ENCODE assay signal across 11 cellular contexts in the genomic region with DNA sequence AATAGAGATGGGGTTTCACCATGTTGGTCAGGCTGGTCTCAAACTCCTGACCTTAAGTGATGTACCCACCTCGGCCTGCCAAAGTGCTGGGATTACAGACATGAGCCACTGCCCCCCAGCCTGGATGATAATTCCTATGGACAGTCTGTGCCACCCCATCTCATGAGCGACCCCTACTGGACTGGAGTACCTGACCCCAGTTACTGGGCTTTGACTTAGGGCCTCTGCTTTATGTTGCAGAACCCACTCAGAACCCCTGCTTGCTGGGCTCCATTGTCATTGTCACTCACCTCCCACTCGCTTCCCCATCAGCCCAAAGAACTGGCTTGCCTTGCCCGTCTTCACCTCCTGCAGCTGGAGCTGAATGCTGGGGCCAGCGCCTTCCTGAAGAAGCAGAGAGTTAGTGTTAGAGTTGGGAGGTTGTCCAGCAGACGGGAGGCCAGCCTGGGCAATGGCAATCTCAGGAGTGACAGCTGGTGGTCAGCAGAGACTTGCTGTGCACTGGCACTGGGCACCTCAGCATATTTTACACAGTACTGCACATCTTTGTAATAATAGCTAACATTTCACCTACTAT. TPM values are rescaled to one million over a fixed set of nuclear protein-coding genes. Genes with fewer than 3 reads are reported as not detected.
DNase-seq lines count a peak whose midpoint lies in the region; ATAC-seq and TF ChIP-seq lines count a peak whose summit lies in the region.
"Had no signal": no experiment of that assay in that cellular context is flagged by ENCODE, and none has a peak within 500 bp of the region (broad histone marks: within the 10 kb centered on the region; RNA-seq: fewer than 3 reads in every experiment).

No MANE protein-coding gene starts in this region.

- no peak overlapping the region for H3K4me3 ChIP-seq in Loucy (ENCODE audit: low read length, poor library complexity, severe bottlenecking)
- H3K4me3 ChIP-seq in mammary epithelial cell (replicated peaks in 1 of 3; ENCODE audit: insufficient read depth in 1 of 3, low read depth in 2 of 3, low read length in 3 of 3), result no peak overlapping the region
- no peak overlapping the region for H3K4me3 ChIP-seq in parathyroid adenoma (ENCODE audit: low read depth, low read length)
- no peak overlapping the region for H3K4me3 ChIP-seq in dorsolateral prefrontal cortex
- H3K4me3 ChIP-seq: pancreas had no signal

- H3K9me3 ChIP-seq in Loucy (ENCODE audit: insufficient read depth, low read depth, low read length), result no peaks in the 10 kb centered on the region
- H3K9me3 ChIP-seq in mammary epithelial cell (replicated peaks; ENCODE audit: insufficient read depth, low read length), result no peaks in the 10 kb centered on the region
- no peaks in the 10 kb centered on the region for H3K9me3 ChIP-seq in parathyroid adenoma (ENCODE audit: control insufficient read depth, low read length)
- H3K9me3 ChIP-seq: pancreas had no signal

- intact Hi-C loops in mammary epithelial cell (cut with micrococcal nuclease) (no loop called here), dorsolateral prefrontal cortex (cut with DNase I) (no loop called here)

- H3K9me2 ChIP-seq in Loucy (replicated peaks; ENCODE audit: low read depth, low read length), result no peaks in the 10 kb centered on the region

- CTCF ChIA-PET in mammary epithelial cell (lab: Charles Lee; ENCODE audit: low non-redundant PET), result no interaction called here

- H3K9ac ChIP-seq in Loucy (ENCODE audit: low read depth, low read length, poor library complexity, severe bottlenecking), result no peak overlapping the region
- H3K9ac ChIP-seq in mammary epithelial cell (ENCODE audit: insufficient read depth, low read length), result no peak overlapping the region
- H3K9ac ChIP-seq in parathyroid adenoma, result no peak overlapping the region

- ATAC-seq in GM21529 (IDR thresholded peaks at IDR 0.05; ENCODE audit: unreplicated experiment), result no peak

- peak; percentile 39 for DNase-seq in activated CD4-positive, alpha-beta T cell treated with anti-CD3 and anti-CD28 coated beads for 48 hours
- no peak for DNase-seq in activated CD4-positive, alpha-beta T cell treated with anti-CD3 and anti-CD28 coated beads for 1 hour
- no peak for DNase-seq in mammary epithelial cell
- no peak for DNase-seq in dorsolateral prefrontal cortex
- no peak for DNase-seq in amygdala (lab: John Stamatoyannopoulos, UW)
- DNase-seq: activated CD8-positive, alpha-beta memory T cell treated with anti-CD3 and anti-CD28 coated beads for 24 hours; NCI-H2081; pancreas had no signal

- H3K79me2 ChIP-seq in Loucy (ENCODE audit: insufficient read depth, low read length) (no peaks in the 10 kb centered on the region), mammary epithelial cell (ENCODE audit: insufficient read depth, low read length) (no peaks in the 10 kb centered on the region), parathyroid adenoma (peaks cover 3% of the 10 kb centered on the region)

- H3K27me3 ChIP-seq in Loucy (ENCODE audit: insufficient read depth, low read length, poor library complexity, severe bottlenecking) (no peaks in the 10 kb centered on the region), mammary epithelial cell (ENCODE audit: insufficient read depth, low read length) (no peaks in the 10 kb centered on the region), parathyroid adenoma (ENCODE audit: control insufficient read depth, insufficient read depth, low read length) (no peaks in the 10 kb centered on the region), dorsolateral prefrontal cortex (no peaks in the 10 kb centered on the region)
- H3K27me3 ChIP-seq: pancreas had no signal

- WGBS in mammary epithelial cell (ENCODE audit: low coverage, missing lambda C conversion rate), result 89% methylated on average over 5 of the region's 6 CpGs

- no peaks in the 10 kb centered on the region; the same call in 1 of the 2 replicates for H3F3A ChIP-seq in Loucy (ENCODE audit: low read depth)

- in situ Hi-C loops in mammary epithelial cell (cut with MboI; ENCODE audit: low sequenced_read_pairs in 2 of 2), result loop anchor here in 1 of 2 donors (25.0 kb wide), 1 partner anchor 132 kb away; a partner anchor contains a TSS

- no TSS peak for BruUV-seq in mammary epithelial cell (replicated peaks; lab: Mats Ljungman, UMichigan)

- no peak overlapping the region for H2AFZ ChIP-seq in Loucy (ENCODE audit: low read length)
- no peak overlapping the region for H2AFZ ChIP-seq in mammary epithelial cell (ENCODE audit: low read depth, low read length)
- H2AFZ ChIP-seq in parathyroid adenoma, result no peak overlapping the region

- H3K4me1 ChIP-seq in Loucy (ENCODE audit: insufficient read depth, low read length, poor library complexity, severe bottlenecking) (peaks cover 28% of the 10 kb centered on the region), mammary epithelial cell (ENCODE audit: insufficient read depth, low read length) (no peaks in the 10 kb centered on the region), parathyroid adenoma (no peaks in the 10 kb centered on the region)
- H3K4me1 ChIP-seq: pancreas had no signal

- H4K20me1 ChIP-seq in Loucy (ENCODE audit: insufficient read depth, low read length, poor library complexity, severe bottlenecking) (no peaks in the 10 kb centered on the region), mammary epithelial cell (ENCODE audit: insufficient read depth, low read length) (no peaks in the 10 kb centered on the region)

- no peaks in the 10 kb centered on the region for H3K36me3 ChIP-seq in Loucy (ENCODE audit: insufficient read depth, low read length)
- H3K36me3 ChIP-seq in mammary epithelial cell (ENCODE audit: insufficient read depth, low read length), result no peaks in the 10 kb centered on the region
- no peaks in the 10 kb centered on the region for H3K36me3 ChIP-seq in parathyroid adenoma (ENCODE audit: control insufficient read depth, insufficient read depth, low read length)
- H3K36me3 ChIP-seq: pancreas had no signal

- H3K4me2 ChIP-seq in Loucy (ENCODE audit: low read depth, low read length, poor library complexity, severe bottlenecking), result no peak overlapping the region
- H3K4me2 ChIP-seq in mammary epithelial cell (ENCODE audit: insufficient read depth, low read depth, low read length), result no peak overlapping the region
- no peak overlapping the region for H3K4me2 ChIP-seq in parathyroid adenoma (ENCODE audit: low read length)

- H3K27ac ChIP-seq in mammary epithelial cell (ENCODE audit: insufficient read depth, low read depth, low read length) (no peak overlapping the region), parathyroid adenoma (no peak overlapping the region), dorsolateral prefrontal cortex (no peak overlapping the region)
- H3K27ac ChIP-seq: pancreas had no signal

- TF ChIP-seq CTCF in Loucy (conservative IDR thresholded peaks at IDR 0.05; ENCODE audit: low read length) (peak; percentile 75), mammary epithelial cell (conservative IDR thresholded peaks at IDR 0.05 in 1 of 2, IDR thresholded peaks at IDR 0.05 in 1 of 2; ENCODE audit: extremely low read depth in 1 of 2, insufficient read depth in 1 of 2, low read depth in 1 of 2, low read length in 2 of 2) (peak; percentile 33 to 43), parathyroid adenoma (IDR thresholded peaks at IDR 0.05) (peak; percentile 32), dorsolateral prefrontal cortex (IDR thresholded peaks at IDR 0.05 in 54 of 56, conservative IDR thresholded peaks at IDR 0.05 in 2 of 56; ENCODE audit: low read depth in 1 of 56, partially characterized antibody in 56 of 56) (peak in 1 of 56 donors; percentile 6)

- dilution Hi-C loops in mammary epithelial cell (cut with HindIII; ENCODE audit: low sequenced_read_pairs), result no loop called here

RNA-seq across cellular contexts. Expression of a gene that starts 4.0 kb away (rescaled TPM):
- total RNA-seq in mammary epithelial cell, result not detected
- not detected for polyA plus RNA-seq in mammary epithelial cell
- not detected for polyA minus RNA-seq in mammary epithelial cell
- 1 to 10 TPM in 1 of 120 experiments, under 1 TPM in 1, not detected in 118; 0.97 to 1.3 TPM for total RNA-seq in dorsolateral prefrontal cortex
- total RNA-seq: pancreas had no signal
- polyA plus RNA-seq: pancreas had no signal

RNA-seq across cellular contexts. Expression of a gene that starts 55.4 kb away (rescaled TPM):
- total RNA-seq in mammary epithelial cell, result 10 to 100 TPM; 22.5 to 43.2 TPM
- polyA plus RNA-seq in mammary epithelial cell, result 15.7 TPM
- 54.0 TPM for polyA minus RNA-seq in mammary epithelial cell
- total RNA-seq in dorsolateral prefrontal cortex, result 100 to 1,000 TPM in 73 of 120 experiments, 10 to 100 TPM in 47; 73.9 to 129 (median 102) TPM
